1 cellular context compared by ENCODE assay signal in the genomic region with DNA sequence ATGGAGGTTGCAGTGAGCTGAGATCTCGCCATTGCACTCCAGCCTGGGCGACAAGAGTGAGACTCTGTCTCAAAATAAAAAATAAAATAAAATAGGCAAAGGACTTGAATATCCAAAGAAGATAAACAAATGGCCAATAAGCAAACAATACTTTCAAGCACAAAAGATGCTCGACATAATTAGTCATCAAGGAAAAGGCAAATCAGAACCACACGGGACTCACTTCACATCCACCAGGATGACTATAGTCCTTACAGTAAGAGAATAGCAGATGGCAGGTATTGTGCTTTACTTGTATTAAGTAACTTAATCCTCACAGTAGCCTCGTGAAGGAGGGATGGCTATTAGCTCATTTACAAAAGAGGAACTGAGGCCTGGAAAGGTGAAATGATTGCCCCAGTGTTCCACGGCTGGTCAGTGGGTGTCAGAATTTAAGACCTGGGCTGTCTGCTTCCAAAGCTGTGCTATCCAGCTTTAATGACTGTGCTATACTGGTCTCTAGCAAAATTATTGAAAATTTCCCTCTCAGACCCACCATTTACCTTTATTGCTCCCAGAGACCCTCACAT.
TF ChIP-seq lines count a peak whose summit lies in the region.

No MANE protein-coding gene starts in this region.

TF ChIP-seq in K562, 482 proteins besides CTCF, POLR2A, EP300 and RAD21:
- TF ChIP-seq CHD4 (IDR thresholded peaks at IDR 0.05; ENCODE audit: insufficient read depth, insufficient replicate concordance, low read depth, low read length, poor library complexity, severe bottlenecking) (no peak), SPI1 (IDR thresholded peaks at IDR 0.05; ENCODE audit: borderline replicate concordance, low read depth, low read length) (peak; percentile 52; the same call in 1 of the 2 replicates)
